Comparison of ENCODE assay signal across 12 cellular contexts in genomic region chr11:36300651-36301050, GRCh38. TPM values are rescaled to one million over a fixed set of nuclear protein-coding genes. Genes with fewer than 3 reads are reported as not detected.
A peak's percentile ranks its signal among the peaks of the same experiment; 100 is the strongest.
DNase-seq lines count a peak whose midpoint lies in the region; ATAC-seq and TF ChIP-seq lines count a peak whose summit lies in the region.
"Had no signal": no experiment of that assay in that cellular context is flagged by ENCODE, and none has a peak within 500 bp of the region (broad histone marks: within the 10 kb centered on the region; RNA-seq: fewer than 3 reads in every experiment).

No MANE protein-coding gene starts in this region.

- no peak for TF ChIP-seq RAD21 in Ishikawa (IDR thresholded peaks at IDR 0.05; ENCODE audit: low read depth)

- no peak overlapping the region for H3K27ac ChIP-seq in adrenal gland
- H3K27ac ChIP-seq: gastrocnemius medialis had no signal

- H3K36me3 ChIP-seq in adrenal gland (replicated peaks in 1 of 2): no peaks in the 10 kb centered on the region
- H3K36me3 ChIP-seq: gastrocnemius medialis had no signal

- WGBS in adrenal gland, 4 donors: 4 to 25% (median 19%) methylated on average over 3 of the region's 3 CpGs

- TF ChIP-seq POLR2A in adrenal gland (IDR thresholded peaks at IDR 0.05): no peak

- no peak for ATAC-seq in GM18519 (IDR thresholded peaks at IDR 0.05; ENCODE audit: low FRiP score, unreplicated experiment)
- ATAC-seq: gastrocnemius medialis had no signal

- intact Hi-C loops in adrenal gland (cut with DNase I) (no loop called here), cardiac septum (cut with DNase I) (no loop called here)

- no peaks in the 10 kb centered on the region for H3K9me3 ChIP-seq in adrenal gland (replicated peaks in 1 of 3)
- H3K9me3 ChIP-seq: gastrocnemius medialis had no signal

- no peaks in the 10 kb centered on the region for H3K27me3 ChIP-seq in adrenal gland
- H3K27me3 ChIP-seq: gastrocnemius medialis had no signal

- TF ChIP-seq CTCF in adrenal gland (IDR thresholded peaks at IDR 0.05) (no peak), retinal pigment epithelial cell (conservative IDR thresholded peaks at IDR 0.05; ENCODE audit: low read depth, low read length) (no peak)

- H3K4me1 ChIP-seq in adrenal gland (replicated peaks in 1 of 2): no peaks in the 10 kb centered on the region

- no peak for TF ChIP-seq EP300 in Ishikawa (IDR thresholded peaks at IDR 0.05; ENCODE audit: borderline replicate concordance)

- H3K4me3 ChIP-seq in adrenal gland: no peak overlapping the region
- H3K4me3 ChIP-seq in retinal pigment epithelial cell (ENCODE audit: low read length): no peak overlapping the region
- H3K4me3 ChIP-seq: gastrocnemius medialis had no signal

- DNase-seq in adrenal gland: peak; percentile 61 to 85 (median 72)
- peak; percentile 80 for DNase-seq in cardiac septum (ENCODE audit: low spot score)
- DNase-seq in retinal pigment epithelial cell (ENCODE audit: low read depth): peak; percentile 27
- DNase-seq in activated CD4-positive, alpha-beta T cell treated with anti-CD3 and anti-CD28 coated beads for 48 hours: no peak
- no peak for DNase-seq in epidermal melanocyte (ENCODE audit: insufficient read length, low spot score)
- DNase-seq in MV-4-11 (lab: John Stamatoyannopoulos, UW): no peak
- DNase-seq: activated CD4-positive, alpha-beta T cell treated with anti-CD3 and anti-CD28 coated beads, Interleukin-2, amount 10 ng/mL, durations not matched to agents 7 days and 5 days; activated naive CD8-positive, alpha-beta T cell treated with anti-CD3 and anti-CD28 coated beads, Interleukin-2, amount 10 ng/mL, durations not matched to agents 7 days and 5 days; COR-L47 had no signal

TF ChIP-seq in Ishikawa, 13 proteins besides CTCF, POLR2A, EP300 and RAD21:
- TF ChIP-seq TEAD4 (IDR thresholded peaks at IDR 0.05) (no peak), NFIC (IDR thresholded peaks at IDR 0.05) (peak; percentile 47; the same call in 1 of the 2 replicates)

RNA-seq across cellular contexts. Expression of gene PRR5L, which starts 4.6 kb away (rescaled TPM):
- 10 to 100 TPM in 1 of 8 donors, 1 to 10 TPM in 7; 5.2 to 10.2 (median 7.9) TPM for total RNA-seq in adrenal gland
- 1 to 10 TPM; 1.7 to 6.8 (median 2.2) TPM for polyA plus RNA-seq in adrenal gland
- 4.0 TPM for total RNA-seq in cardiac septum

RNA-seq across cellular contexts. Expression of gene COMMD9, which starts 11.4 kb away (rescaled TPM):
- 100 to 1,000 TPM in 3 of 8 donors, 10 to 100 TPM in 5; 68.1 to 113 (median 89.5) TPM for total RNA-seq in adrenal gland
- polyA plus RNA-seq in adrenal gland: 10 to 100 TPM; 25.3 to 94.6 (median 35.1) TPM
- 33.9 TPM for total RNA-seq in cardiac septum

Comparison
In these comparisons a context has a peak if more than half of its experiments do, and no peak if none do; other contexts are left out.
1. DNase-seq: peak in adrenal gland (7 of 7), cardiac septum (single experiment) and retinal pigment epithelial cell (single experiment); none in activated CD4-positive, alpha-beta T cell treated with anti-CD3 and anti-CD28 coated beads for 48 hours (single experiment), epidermal melanocyte (single experiment) and MV-4-11 (single experiment).